3 cellular contexts compared by ENCODE assay signal in the genomic region with DNA sequence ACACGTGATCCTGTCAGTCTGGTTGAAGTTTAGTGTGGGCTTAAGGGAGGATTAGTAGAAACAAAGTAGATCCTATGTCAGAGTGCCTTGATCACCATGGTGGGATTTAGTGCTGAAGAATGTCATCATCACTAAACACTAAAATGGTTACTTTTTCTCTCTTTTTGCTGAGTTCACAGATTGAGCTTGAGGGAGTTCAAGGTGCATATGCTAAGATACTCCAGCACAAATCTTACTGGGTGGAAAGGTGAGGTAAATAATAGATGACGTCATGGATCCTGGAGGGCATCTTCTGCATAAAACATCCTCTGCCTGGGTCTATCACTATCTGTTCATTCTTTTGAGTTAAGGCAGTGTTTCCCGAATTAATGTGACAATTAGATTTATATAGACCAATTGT.
TF ChIP-seq lines count a peak whose summit lies in the region.

No MANE protein-coding gene starts in this region.

TF ChIP-seq in IMR-90, 13 proteins besides CTCF, POLR2A, EP300 and RAD21:
- TF ChIP-seq MAFK (IDR thresholded peaks at IDR 0.05; ENCODE audit: low read depth, low read length) (0 out of 2 replicates have a peak, but pooled peaks have one; percentile 16), MXI1 (IDR thresholded peaks at IDR 0.05; ENCODE audit: borderline replicate concordance, low read depth, low read length) (no peak)

TF ChIP-seq in WTC11, 78 proteins besides CTCF, POLR2A, EP300 and RAD21 (continues in another document):
- TF ChIP-seq ZNF138 (CRISPR knock-in tag; conservative IDR thresholded peaks at IDR 0.05), result no peak
- no peak for TF ChIP-seq ZNF425 (CRISPR knock-in tag; conservative IDR thresholded peaks at IDR 0.05)
- no peak for TF ChIP-seq FOXK1 (CRISPR knock-in tag; IDR thresholded peaks at IDR 0.05)
- no peak for TF ChIP-seq ZBTB21 (CRISPR knock-in tag; IDR thresholded peaks at IDR 0.05; ENCODE audit: borderline replicate concordance)
- TF ChIP-seq, protein P1, sequence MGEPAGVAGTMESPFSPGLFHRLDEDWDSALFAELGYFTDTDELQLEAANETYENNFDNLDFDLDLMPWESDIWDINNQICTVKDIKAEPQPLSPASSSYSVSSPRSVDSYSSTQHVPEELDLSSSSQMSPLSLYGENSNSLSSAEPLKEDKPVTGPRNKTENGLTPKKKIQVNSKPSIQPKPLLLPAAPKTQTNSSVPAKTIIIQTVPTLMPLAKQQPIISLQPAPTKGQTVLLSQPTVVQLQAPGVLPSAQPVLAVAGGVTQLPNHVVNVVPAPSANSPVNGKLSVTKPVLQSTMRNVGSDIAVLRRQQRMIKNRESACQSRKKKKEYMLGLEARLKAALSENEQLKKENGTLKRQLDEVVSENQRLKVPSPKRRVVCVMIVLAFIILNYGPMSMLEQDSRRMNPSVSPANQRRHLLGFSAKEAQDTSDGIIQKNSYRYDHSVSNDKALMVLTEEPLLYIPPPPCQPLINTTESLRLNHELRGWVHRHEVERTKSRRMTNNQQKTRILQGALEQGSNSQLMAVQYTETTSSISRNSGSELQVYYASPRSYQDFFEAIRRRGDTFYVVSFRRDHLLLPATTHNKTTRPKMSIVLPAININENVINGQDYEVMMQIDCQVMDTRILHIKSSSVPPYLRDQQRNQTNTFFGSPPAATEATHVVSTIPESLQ (CRISPR knock-in tag; IDR thresholded peaks at IDR 0.05), result no peak
- TF ChIP-seq IRF1 (CRISPR knock-in tag; IDR thresholded peaks at IDR 0.05), result no peak
- no peak for TF ChIP-seq KAT7 (CRISPR knock-in tag; IDR thresholded peaks at IDR 0.05; ENCODE audit: borderline replicate concordance)
- TF ChIP-seq, protein P2, sequence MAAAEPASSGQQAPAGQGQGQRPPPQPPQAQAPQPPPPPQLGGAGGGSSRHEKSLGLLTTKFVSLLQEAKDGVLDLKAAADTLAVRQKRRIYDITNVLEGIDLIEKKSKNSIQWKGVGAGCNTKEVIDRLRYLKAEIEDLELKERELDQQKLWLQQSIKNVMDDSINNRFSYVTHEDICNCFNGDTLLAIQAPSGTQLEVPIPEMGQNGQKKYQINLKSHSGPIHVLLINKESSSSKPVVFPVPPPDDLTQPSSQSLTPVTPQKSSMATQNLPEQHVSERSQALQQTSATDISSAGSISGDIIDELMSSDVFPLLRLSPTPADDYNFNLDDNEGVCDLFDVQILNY (CRISPR knock-in tag; IDR thresholded peaks at IDR 0.05), result no peak
- TF ChIP-seq NFATC4 (CRISPR knock-in tag; IDR thresholded peaks at IDR 0.05), result no peak
- TF ChIP-seq FOXP4 (CRISPR knock-in tag; IDR thresholded peaks at IDR 0.05), result no peak

TF ChIP-seq in H1, 55 proteins besides CTCF, POLR2A, EP300 and RAD21:
- TF ChIP-seq EZH2 (IDR thresholded peaks at IDR 0.05; ENCODE audit: low read depth, low read length, severe bottlenecking) (no peak), ATF2 (IDR thresholded peaks at IDR 0.05; ENCODE audit: low read length) (no peak), TAF1 (IDR thresholded peaks at IDR 0.05; ENCODE audit: low read depth, low read length) (no peak), CHD1 (IDR thresholded peaks at IDR 0.05; ENCODE audit: low read depth, low read length) (no peak), POU5F1 (IDR thresholded peaks at IDR 0.05; ENCODE audit: low read depth, low read length) (no peak), BCL11A (IDR thresholded peaks at IDR 0.05; ENCODE audit: low read depth in 2 of 2, low read length in 2 of 2) (no peak), SIN3A (conservative IDR thresholded peaks at IDR 0.05 in 1 of 2, IDR thresholded peaks at IDR 0.05 in 1 of 2; ENCODE audit: low read depth in 1 of 2, low read length in 2 of 2) (no peak), TBP (IDR thresholded peaks at IDR 0.05; ENCODE audit: low read depth, low read length) (no peak), SAP30 (IDR thresholded peaks at IDR 0.05; ENCODE audit: insufficient read depth, insufficient replicate concordance, low read length) (no peak), KDM5A (IDR thresholded peaks at IDR 0.05; ENCODE audit: low read length) (no peak), CREB1 (IDR thresholded peaks at IDR 0.05) (no peak), JUN (IDR thresholded peaks at IDR 0.05; ENCODE audit: low read depth, low read length) (no peak), SP4 (IDR thresholded peaks at IDR 0.05; ENCODE audit: low read length) (no peak), KDM4A (IDR thresholded peaks at IDR 0.05; ENCODE audit: low read depth, low read length, severe bottlenecking) (no peak)
- TF ChIP-seq, protein P3, sequence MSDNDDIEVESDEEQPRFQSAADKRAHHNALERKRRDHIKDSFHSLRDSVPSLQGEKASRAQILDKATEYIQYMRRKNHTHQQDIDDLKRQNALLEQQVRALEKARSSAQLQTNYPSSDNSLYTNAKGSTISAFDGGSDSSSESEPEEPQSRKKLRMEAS (IDR thresholded peaks at IDR 0.05), result no peak
